Comparison of ENCODE assay signal across 28 cellular contexts in genomic region chr3:46873521-46873920, GRCh38. TPM values are rescaled to one million over a fixed set of nuclear protein-coding genes. Genes with fewer than 3 reads are reported as not detected.
A peak's percentile ranks its signal among the peaks of the same experiment; 100 is the strongest.
DNase-seq lines count a peak whose midpoint lies in the region; ATAC-seq and TF ChIP-seq lines count a peak whose summit lies in the region.
"Had no signal": no experiment of that assay in that cellular context is flagged by ENCODE, and none has a peak within 500 bp of the region (broad histone marks: within the 10 kb centered on the region; RNA-seq: fewer than 3 reads in every experiment).

No MANE protein-coding gene starts in this region.

- no peak overlapping the region for H3K4me3 ChIP-seq in cardiac muscle cell
- no peak overlapping the region for H3K4me3 ChIP-seq in gastroesophageal sphincter
- H3K4me3 ChIP-seq in osteoblast (ENCODE audit: insufficient read depth, low read length): no peak overlapping the region
- no peak overlapping the region for H3K4me3 ChIP-seq in foreskin fibroblast (ENCODE audit: low read depth in 1 of 2, low read length in 2 of 2)
- H3K4me3 ChIP-seq: esophagus squamous epithelium, hepatocyte had no signal

- H3K27me3 ChIP-seq in cardiac muscle cell: no peaks in the 10 kb centered on the region
- H3K27me3 ChIP-seq in gastroesophageal sphincter: no peaks in the 10 kb centered on the region
- H3K27me3 ChIP-seq in osteoblast (ENCODE audit: insufficient read depth, low read length): peaks cover 19% of the 10 kb centered on the region
- H3K27me3 ChIP-seq: hepatocyte had no signal

- H3K4me2 ChIP-seq in osteoblast (ENCODE audit: insufficient read depth, low read length): no peak overlapping the region

- H3K79me2 ChIP-seq in osteoblast (ENCODE audit: insufficient read depth, low read length): no peaks in the 10 kb centered on the region
- H3K79me2 ChIP-seq: hepatocyte had no signal

- TF ChIP-seq CTCF in cardiac muscle cell (IDR thresholded peaks at IDR 0.05; ENCODE audit: low read depth, low read length) (no peak), gastroesophageal sphincter (IDR thresholded peaks at IDR 0.05) (no peak), osteoblast (IDR thresholded peaks at IDR 0.05; ENCODE audit: extremely low read depth, low read depth, low read length) (no peak), foreskin fibroblast (IDR thresholded peaks at IDR 0.05; ENCODE audit: low read depth, low read length) (no peak)

- no peaks in the 10 kb centered on the region for H3K36me3 ChIP-seq in cardiac muscle cell
- no peaks in the 10 kb centered on the region for H3K36me3 ChIP-seq in gastroesophageal sphincter
- no peaks in the 10 kb centered on the region for H3K36me3 ChIP-seq in osteoblast (ENCODE audit: insufficient read depth, low read length)
- H3K36me3 ChIP-seq: esophagus squamous epithelium had no signal

- 83% methylated on average over 1 of the region's 5 CpGs; no CpG with 5 or more reads in 1 of the 2 donors for WGBS in gastroesophageal sphincter (ENCODE audit: low coverage in 1 of 2), 2 donors

- no peak for ATAC-seq in left cardiac atrium
- ATAC-seq in gastroesophageal sphincter: no peak
- ATAC-seq in HG02571 (IDR thresholded peaks at IDR 0.05; ENCODE audit: unreplicated experiment): no peak
- ATAC-seq: activated naive CD8-positive, alpha-beta T cell treated with anti-CD3 and anti-CD28 coated beads, Interleukin-2, amount 50 U/mL, for 24 hours; Panc1 had no signal

- intact Hi-C loops in left cardiac atrium (cut with DNase I): no loop called here

- no peak for TF ChIP-seq EP300 in gastroesophageal sphincter (IDR thresholded peaks at IDR 0.05)

- H3K4me1 ChIP-seq in cardiac muscle cell (ENCODE audit: low read depth) (peaks cover 78% of the 10 kb centered on the region), gastroesophageal sphincter (peaks cover 0 to 40% (median 13%) of the 10 kb centered on the region in 3 donors), osteoblast (ENCODE audit: insufficient read depth, low read length) (no peaks in the 10 kb centered on the region)

- H3K9me3 ChIP-seq in cardiac muscle cell (ENCODE audit: low read depth) (no peaks in the 10 kb centered on the region), gastroesophageal sphincter (no peaks in the 10 kb centered on the region), osteoblast (ENCODE audit: low read depth, low read length) (no peaks in the 10 kb centered on the region)
- H3K9me3 ChIP-seq: esophagus squamous epithelium had no signal

- no peak for DNase-seq in cardiac muscle cell (ENCODE audit: low read depth in 1 of 2, low spot score in 1 of 2)
- DNase-seq in left cardiac atrium: no peak
- DNase-seq in osteoblast (ENCODE audit: insufficient read length, low spot score, missing footprints): peak; percentile 83
- DNase-seq in foreskin fibroblast: no peak
- DNase-seq in NCI-H1694 treated with DMSO at 0.1 percent for 48 hours (lab: John Stamatoyannopoulos, UW): no peak
- no peak for DNase-seq in NCI-H1048 (lab: John Stamatoyannopoulos, UW)
- DNase-seq: activated CD4-positive, alpha-beta T cell treated with anti-CD3 and anti-CD28 coated beads for 4 hours; activated gamma-delta T cell treated with Interleukin-2 at 50 U/mL for 16 hours; activated naive CD8-positive, alpha-beta T cell treated with anti-CD3 and anti-CD28 coated beads, Interleukin-2, amount 50 U/mL, for 24 hours; activated T-cell treated with anti-CD3 and anti-CD28 coated beads, Interleukin-2, amount 50 U/mL, for 1 hour; CD4-positive, alpha-beta T cell; dermis blood vessel endothelial cell; DND-41; esophagus squamous epithelium; foreskin melanocyte; GF-D8; HFFc6; NCI-H748 treated with DMSO at 0.1 percent for 48 hours; SIG-M5; stimulated activated CD4-positive, alpha-beta T cell treated with anti-CD3 and anti-CD28 coated beads, Interleukin-4, amount 100 ng/mL, for 1 hour; trophoblast cell had no signal

- peak overlapping the region; percentile 84 for H3K27ac ChIP-seq in cardiac muscle cell
- H3K27ac ChIP-seq in gastroesophageal sphincter: peak overlapping the region in 3 of 4 donors; percentile 60 to 67 (median 66)
- no peak overlapping the region for H3K27ac ChIP-seq in osteoblast (ENCODE audit: low read depth, low read length)

- no peak for TF ChIP-seq POLR2A in gastroesophageal sphincter (IDR thresholded peaks at IDR 0.05)

- H4K20me1 ChIP-seq in osteoblast (ENCODE audit: insufficient read depth, low read length): no peaks in the 10 kb centered on the region

- no peak overlapping the region for H2AFZ ChIP-seq in osteoblast (ENCODE audit: low read length)
- H2AFZ ChIP-seq: hepatocyte had no signal

RNA-seq across cellular contexts. Expression of gene PTH1R, which starts 4.0 kb away (rescaled TPM):
- total RNA-seq in cardiac muscle cell (101 and 121 TPM in 2 replicates), left cardiac atrium (10 to 100 TPM in 1 of 2 donors, 1 to 10 TPM in 1; 5.4 to 10.0 TPM), gastroesophageal sphincter (10 to 100 TPM in 3 of 4 donors, 1 to 10 TPM in 1; 7.8 to 18.5 (median 14.5) TPM), osteoblast (0.29 and 0.36 TPM in 2 replicates)
- polyA plus RNA-seq in cardiac muscle cell: 112 and 164 TPM in 2 replicates
- total RNA-seq: CD4-positive, alpha-beta T cell; HT-29 had no signal

RNA-seq across cellular contexts. Expression of gene MYL3, which starts 10.3 kb away (rescaled TPM):
- total RNA-seq in cardiac muscle cell (2,390 and 3,091 TPM in 2 replicates), left cardiac atrium (100 to 1,000 TPM; 157 to 557 TPM), gastroesophageal sphincter (1 to 10 TPM; 2.6 to 5.3 (median 4.2) TPM), osteoblast (not detected in 2 replicates)
- 2,590 and 3,027 TPM in 2 replicates for polyA plus RNA-seq in cardiac muscle cell
- total RNA-seq: CD4-positive, alpha-beta T cell; dermis blood vessel endothelial cell; H1; HT-29; progenitor cell of endocrine pancreas had no signal

Comparison
In these comparisons a context has a peak if more than half of its experiments do, and no peak if none do; other contexts are left out.
1. RNA of gene MYL3, which starts 10.3 kb away (total RNA-seq): 2,390 to 3,091 TPM in cardiac muscle cell and 157 to 557 TPM in left cardiac atrium; 2.6 to 5.3 TPM in gastroesophageal sphincter and not detected in osteoblast; every median in the first group is over 10 times any median in the second.